Comparison of ENCODE assay signal across 1 cellular context in genomic region chr9:133359420-133360175, GRCh38.
TF ChIP-seq lines count a peak whose summit lies in the region.

No MANE protein-coding gene starts in this region.

TF ChIP-seq in GM23338, 12 proteins besides CTCF, POLR2A, EP300 and RAD21 (continued from another document):
- TF ChIP-seq ETS1 (IDR thresholded peaks at IDR 0.05), result no peak
- no peak for TF ChIP-seq EZH2phosphoT487 (IDR thresholded peaks at IDR 0.05; ENCODE audit: unreplicated experiment)
- no peak; the same call in 1 of the 2 replicates for TF ChIP-seq POLR2AphosphoS5 (IDR thresholded peaks at IDR 0.05; ENCODE audit: low read depth)
- TF ChIP-seq STAT1 (IDR thresholded peaks at IDR 0.05; ENCODE audit: unreplicated experiment), result no peak
- no peak for TF ChIP-seq JUNB (IDR thresholded peaks at IDR 0.05; ENCODE audit: unreplicated experiment)
- no peak for TF ChIP-seq NANOG (IDR thresholded peaks at IDR 0.05; ENCODE audit: borderline replicate concordance)
- TF ChIP-seq REST (IDR thresholded peaks at IDR 0.05; ENCODE audit: unreplicated experiment), result no peak
- TF ChIP-seq ZNF331 (CRISPR knock-in tag; IDR thresholded peaks at IDR 0.05; ENCODE audit: low read depth), result no peak
- TF ChIP-seq ZNF114 (CRISPR knock-in tag; IDR thresholded peaks at IDR 0.05), result no peak
- no peak for TF ChIP-seq EZH2 (IDR thresholded peaks at IDR 0.05; ENCODE audit: low read depth, unreplicated experiment)
- TF ChIP-seq CREB1 (CRISPR knock-in tag; IDR thresholded peaks at IDR 0.05; ENCODE audit: low read depth), result no peak
